1 cellular context compared by ENCODE assay signal in the genomic region with DNA sequence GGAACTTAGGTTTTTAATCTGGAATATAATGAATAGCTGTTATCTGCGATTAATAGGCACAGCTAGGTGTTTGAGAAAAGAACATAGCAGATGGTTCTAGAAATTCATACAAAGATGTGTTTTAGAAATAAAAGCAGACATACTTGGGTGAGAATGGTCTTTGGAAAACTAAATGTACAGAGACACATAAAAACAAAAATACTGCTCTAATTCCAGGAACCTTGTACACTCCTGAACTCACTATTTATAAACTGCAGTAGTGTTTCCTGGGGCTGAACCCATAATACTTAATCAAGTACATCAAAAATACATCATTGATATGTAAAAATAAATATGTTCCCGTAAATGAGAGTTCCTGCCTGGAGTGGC.
TF ChIP-seq lines count a peak whose summit lies in the region.

No MANE protein-coding gene starts in this region.

TF ChIP-seq in GM12878, 131 proteins besides CTCF, POLR2A, EP300 and RAD21:
- 0 out of 2 replicates have a peak, but pooled peaks have one; percentile 66 for TF ChIP-seq PAX8 (IDR thresholded peaks at IDR 0.05)
- no peak for TF ChIP-seq EGR1 (IDR thresholded peaks at IDR 0.05; ENCODE audit: borderline replicate concordance in 1 of 2, low read depth in 2 of 2, low read length in 2 of 2)
- TF ChIP-seq PML (IDR thresholded peaks at IDR 0.05; ENCODE audit: low read length): 0 out of 2 replicates have a peak, but pooled peaks have one; percentile 6
- TF ChIP-seq SPI1 (IDR thresholded peaks at IDR 0.05; ENCODE audit: borderline replicate concordance, insufficient read depth, low read depth, low read length): no peak
- TF ChIP-seq YY1 (IDR thresholded peaks at IDR 0.05; ENCODE audit: low read depth, low read length): no peak
- TF ChIP-seq, protein P1, sequence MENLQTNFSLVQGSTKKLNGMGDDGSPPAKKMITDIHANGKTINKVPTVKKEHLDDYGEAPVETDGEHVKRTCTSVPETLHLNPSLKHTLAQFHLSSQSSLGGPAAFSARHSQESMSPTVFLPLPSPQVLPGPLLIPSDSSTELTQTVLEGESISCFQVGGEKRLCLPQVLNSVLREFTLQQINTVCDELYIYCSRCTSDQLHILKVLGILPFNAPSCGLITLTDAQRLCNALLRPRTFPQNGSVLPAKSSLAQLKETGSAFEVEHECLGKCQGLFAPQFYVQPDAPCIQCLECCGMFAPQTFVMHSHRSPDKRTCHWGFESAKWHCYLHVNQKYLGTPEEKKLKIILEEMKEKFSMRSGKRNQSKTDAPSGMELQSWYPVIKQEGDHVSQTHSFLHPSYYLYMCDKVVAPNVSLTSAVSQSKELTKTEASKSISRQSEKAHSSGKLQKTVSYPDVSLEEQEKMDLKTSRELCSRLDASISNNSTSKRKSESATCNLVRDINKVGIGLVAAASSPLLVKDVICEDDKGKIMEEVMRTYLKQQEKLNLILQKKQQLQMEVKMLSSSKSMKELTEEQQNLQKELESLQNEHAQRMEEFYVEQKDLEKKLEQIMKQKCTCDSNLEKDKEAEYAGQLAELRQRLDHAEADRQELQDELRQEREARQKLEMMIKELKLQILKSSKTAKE (IDR thresholded peaks at IDR 0.05; ENCODE audit: low read depth, poor library complexity, severe bottlenecking): no peak
- TF ChIP-seq POLR2AphosphoS2 (IDR thresholded peaks at IDR 0.05; ENCODE audit: low read depth, low read length): 0 out of 2 replicates have a peak, but pooled peaks have one; percentile 49
- no peak for TF ChIP-seq GABPA (IDR thresholded peaks at IDR 0.05; ENCODE audit: low read depth)
- TF ChIP-seq SMARCA5 (IDR thresholded peaks at IDR 0.05): peak; percentile 63; the same call in 1 of the 2 replicates
- TF ChIP-seq ESRRA (IDR thresholded peaks at IDR 0.05; ENCODE audit: low read length): no peak
- TF ChIP-seq SIN3A (IDR thresholded peaks at IDR 0.05; ENCODE audit: low read depth, low read length): no peak
- TF ChIP-seq FOS (IDR thresholded peaks at IDR 0.05; ENCODE audit: borderline replicate concordance, extremely low read depth, insufficient read length): no peak
- no peak for TF ChIP-seq SREBF1 (IDR thresholded peaks at IDR 0.05; ENCODE audit: low read length)
- TF ChIP-seq MTA3 (IDR thresholded peaks at IDR 0.05; ENCODE audit: borderline replicate concordance, low read length): 0 out of 2 replicates have a peak, but pooled peaks have one; percentile 12
- TF ChIP-seq TCF3 (IDR thresholded peaks at IDR 0.05; ENCODE audit: borderline replicate concordance, insufficient read depth, low read depth, low read length): no peak
- TF ChIP-seq EZH2 (IDR thresholded peaks at IDR 0.05; ENCODE audit: borderline replicate concordance, control insufficient read depth, low read depth, low read length): no peak
